ENCODE assay signal across 2 cellular contexts in the genomic region with DNA sequence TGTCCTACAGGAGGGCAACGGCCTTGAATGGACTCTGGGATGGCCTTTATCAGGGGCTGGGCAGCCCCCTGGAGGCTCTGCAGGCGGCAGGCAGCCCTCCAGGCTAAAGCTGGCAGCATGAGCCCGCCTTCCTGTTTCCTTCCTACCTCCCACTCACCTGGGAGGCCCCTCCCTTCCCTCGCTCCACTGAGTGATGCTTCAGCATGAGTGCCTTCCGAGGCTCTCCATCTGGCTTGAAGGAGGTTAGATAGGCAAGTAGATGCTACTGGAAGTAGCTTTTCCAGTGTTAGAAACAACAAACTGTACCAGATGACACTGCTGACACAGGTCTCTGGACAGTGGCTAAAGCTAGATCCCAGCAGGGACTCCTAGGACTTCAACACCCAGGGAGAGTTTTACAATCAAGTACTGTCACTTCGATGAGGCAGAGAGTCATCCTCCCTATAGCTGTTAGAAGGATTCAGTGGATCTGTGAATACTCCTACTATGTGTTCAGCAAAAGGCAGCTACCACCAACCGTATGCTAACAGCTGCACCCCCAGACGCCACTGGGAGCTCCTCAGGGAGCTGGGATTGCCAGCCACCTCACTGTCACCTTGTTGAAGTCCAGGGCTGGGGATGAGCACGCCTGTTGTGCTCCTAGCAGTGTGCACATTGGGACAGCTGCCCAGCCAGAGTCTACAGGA.
TF ChIP-seq lines count a peak whose summit lies in the region.

No MANE protein-coding gene starts in this region.

TF ChIP-seq in GM12878, 131 proteins besides CTCF, POLR2A, EP300 and RAD21:
- no peak for TF ChIP-seq ZNF622 (IDR thresholded peaks at IDR 0.05)
- TF ChIP-seq CEBPB (IDR thresholded peaks at IDR 0.05; ENCODE audit: borderline replicate concordance in 1 of 2, low read depth in 2 of 2, low read length in 2 of 2), result no peak
- no peak for TF ChIP-seq ATF3 (IDR thresholded peaks at IDR 0.05; ENCODE audit: borderline replicate concordance, extremely low read depth, low read depth, low read length)
- TF ChIP-seq RCOR1 (conservative IDR thresholded peaks at IDR 0.05; ENCODE audit: low read depth, low read length), result no peak
- no peak for TF ChIP-seq GATAD2B (conservative IDR thresholded peaks at IDR 0.05; ENCODE audit: low read depth)
- TF ChIP-seq JUND (IDR thresholded peaks at IDR 0.05; ENCODE audit: low read depth, low read length), result no peak
- TF ChIP-seq ESRRA (IDR thresholded peaks at IDR 0.05; ENCODE audit: low read length), result no peak
- no peak for TF ChIP-seq MEF2A (IDR thresholded peaks at IDR 0.05; ENCODE audit: insufficient read depth, low read depth, low read length)
- no peak for TF ChIP-seq CREM (IDR thresholded peaks at IDR 0.05; ENCODE audit: low read depth)
- no peak for TF ChIP-seq IKZF2 (IDR thresholded peaks at IDR 0.05)
- no peak for TF ChIP-seq FOXK2 (IDR thresholded peaks at IDR 0.05)
- TF ChIP-seq SMC3 (IDR thresholded peaks at IDR 0.05; ENCODE audit: borderline replicate concordance, low read length), result no peak

TF ChIP-seq in HEK293T, 16 proteins besides CTCF, POLR2A, EP300 and RAD21:
- TF ChIP-seq FOXK2 (IDR thresholded peaks at IDR 0.05), result no peak
- TF ChIP-seq SUZ12 (IDR thresholded peaks at IDR 0.05), result no peak
- no peak for TF ChIP-seq LEF1 (IDR thresholded peaks at IDR 0.05; ENCODE audit: borderline replicate concordance)
- no peak for TF ChIP-seq SP1 (IDR thresholded peaks at IDR 0.05)
- no peak for TF ChIP-seq ARNT (IDR thresholded peaks at IDR 0.05)
- TF ChIP-seq NFRKB (IDR thresholded peaks at IDR 0.05), result no peak
- TF ChIP-seq ZNF384 (IDR thresholded peaks at IDR 0.05), result no peak
- no peak for TF ChIP-seq TARDBP (IDR thresholded peaks at IDR 0.05)
- no peak for TF ChIP-seq CTBP1 (IDR thresholded peaks at IDR 0.05; ENCODE audit: borderline replicate concordance)
- TF ChIP-seq FOXM1 (IDR thresholded peaks at IDR 0.05; ENCODE audit: borderline replicate concordance), result no peak
- no peak for TF ChIP-seq L3MBTL2 (conservative IDR thresholded peaks at IDR 0.05)
- no peak for TF ChIP-seq HDGF (IDR thresholded peaks at IDR 0.05; ENCODE audit: borderline replicate concordance)
